Comparison of ENCODE assay signal across 13 cellular contexts in genomic region chr5:172898513-172899369, GRCh38.
DNase-seq lines count a peak whose midpoint lies in the region; ATAC-seq and TF ChIP-seq lines count a peak whose summit lies in the region.
"Had no signal": no experiment of that assay in that cellular context is flagged by ENCODE, and none has a peak within 500 bp of the region (broad histone marks: within the 10 kb centered on the region; RNA-seq: fewer than 3 reads in every experiment).

No MANE protein-coding gene starts in this region.

- no peak overlapping the region for H3K4me3 Mint-ChIP-seq in CD4-positive, CD25-positive, alpha-beta regulatory T cell
- no peak overlapping the region for H3K4me3 Mint-ChIP-seq in nephron progenitor cell
- H3K4me3 Mint-ChIP-seq: activated CD8-positive, alpha-beta memory T cell treated with anti-CD3 and anti-CD28 coated beads, Interleukin-2, amount 10 ng/mL, durations not matched to agents 7 days and 5 days had no signal

- TF ChIP-seq CTCF in adrenal gland (IDR thresholded peaks at IDR 0.05), result no peak
- no peak for TF ChIP-seq CTCF in left lung (IDR thresholded peaks at IDR 0.05)
- TF ChIP-seq CTCF in gastrocnemius medialis (IDR thresholded peaks at IDR 0.05 in 4 of 5, conservative IDR thresholded peaks at IDR 0.05 in 1 of 5), result no peak
- TF ChIP-seq CTCF in nephron progenitor cell (IDR thresholded peaks at IDR 0.05), result no peak

- in situ Hi-C loops in gastrocnemius medialis (cut with MboI; ENCODE audit: low sequenced_read_pairs in 4 of 4), result no loop called here

- WGBS in adrenal gland, 4 donors, result 93 to 98% (median 96%) methylated on average over 7 to 10 of the region's 10 CpGs

- peaks cover 0 to 10% (median 1%) of the 10 kb centered on the region in 4 donors for H3K4me1 Mint-ChIP-seq in CD4-positive, CD25-positive, alpha-beta regulatory T cell
- H3K4me1 Mint-ChIP-seq in nephron progenitor cell, result peaks cover 49% of the 10 kb centered on the region

- no peak for ATAC-seq in CD4-positive, CD25-positive, alpha-beta regulatory T cell (ENCODE audit: low read depth in 2 of 2)
- ATAC-seq in left lung (no peak), gastrocnemius medialis (no peak), HG03097 (IDR thresholded peaks at IDR 0.05; ENCODE audit: low FRiP score, unreplicated experiment) (no peak)
- ATAC-seq: activated CD8-positive, alpha-beta memory T cell treated with anti-CD3 and anti-CD28 coated beads, Interleukin-2, amount 10 ng/mL, durations not matched to agents 7 days and 5 days; naive thymus-derived CD8-positive, alpha-beta T cell had no signal

- H3K9me3 Mint-ChIP-seq in CD4-positive, CD25-positive, alpha-beta regulatory T cell, result no peaks in the 10 kb centered on the region
- H3K9me3 Mint-ChIP-seq in nephron progenitor cell, result no peaks in the 10 kb centered on the region
- H3K9me3 Mint-ChIP-seq: CD8-positive, alpha-beta memory T cell; naive thymus-derived CD8-positive, alpha-beta T cell had no signal

- H3K27me3 ChIP-seq in CD4-positive, CD25-positive, alpha-beta regulatory T cell (ENCODE audit: control insufficient read depth, insufficient read depth, low read length), result no peaks in the 10 kb centered on the region
- H3K27me3 ChIP-seq in adrenal gland (no peaks in the 10 kb centered on the region), left lung (no peaks in the 10 kb centered on the region), gastrocnemius medialis (no peaks in the 10 kb centered on the region)

- no peak for TF ChIP-seq POLR2A in adrenal gland (IDR thresholded peaks at IDR 0.05)
- TF ChIP-seq POLR2A in gastrocnemius medialis (IDR thresholded peaks at IDR 0.05), result no peak

- H3K27me3 Mint-ChIP-seq in CD4-positive, CD25-positive, alpha-beta regulatory T cell, result no peaks in the 10 kb centered on the region
- peaks cover 6% of the 10 kb centered on the region for H3K27me3 Mint-ChIP-seq in nephron progenitor cell (ENCODE audit: low read depth, poor library complexity)
- H3K27me3 Mint-ChIP-seq: activated CD8-positive, alpha-beta memory T cell treated with anti-CD3 and anti-CD28 coated beads, Interleukin-2, amount 10 ng/mL, durations not matched to agents 7 days and 5 days; brain; CD8-positive, alpha-beta memory T cell; naive thymus-derived CD8-positive, alpha-beta T cell had no signal

- no peak overlapping the region for H3K27ac ChIP-seq in CD4-positive, CD25-positive, alpha-beta regulatory T cell (ENCODE audit: insufficient read depth, low read length, poor library complexity, severe bottlenecking)
- H3K27ac ChIP-seq in adrenal gland (peak overlapping the region; percentile 58 to 87 (median 70)), left lung (peak overlapping the region; percentile 68 to 87), gastrocnemius medialis (peak overlapping the region; percentile 79 to 92 (median 84))

- intact Hi-C loops in adrenal gland (cut with DNase I), result no loop called here
- intact Hi-C loops in left lung (cut with DNase I), result no loop called here
- intact Hi-C loops in gastrocnemius medialis (cut with DNase I; ENCODE audit: low total_unique reads), result no loop called here

- DNase-seq in CD4-positive, CD25-positive, alpha-beta regulatory T cell, result no peak
- no peak for DNase-seq in adrenal gland
- peak in 1 of 2 donors; percentile 27 for DNase-seq in left lung
- DNase-seq in gastrocnemius medialis, result no peak
- no peak for DNase-seq in superior temporal gyrus (ENCODE audit: extremely low spot score)
- no peak for DNase-seq in stimulated activated CD4-positive, alpha-beta T cell treated with anti-CD3 and anti-CD28 coated beads, Interleukin-12 subunit alpha, Interleukin-12 subunit beta, amount 100 ng/mL, for 4 hours
- no peak for DNase-seq in nephron progenitor cell
- DNase-seq: activated CD8-positive, alpha-beta memory T cell treated with anti-CD3 and anti-CD28 coated beads, Interleukin-2, amount 10 ng/mL, durations not matched to agents 7 days and 5 days; CD8-positive, alpha-beta memory T cell; naive thymus-derived CD8-positive, alpha-beta T cell; NCI-H748 treated with DMSO at 0.1 percent for 48 hours had no signal

- H3K36me3 ChIP-seq in CD4-positive, CD25-positive, alpha-beta regulatory T cell (ENCODE audit: control insufficient read depth, insufficient read depth, low read length), result peaks cover 20% of the 10 kb centered on the region
- peaks cover 0 to 30% of the 10 kb centered on the region in 2 donors for H3K36me3 ChIP-seq in adrenal gland (replicated peaks in 1 of 2)
- peaks cover 0 to 56% of the 10 kb centered on the region in 2 donors for H3K36me3 ChIP-seq in left lung
- H3K36me3 ChIP-seq in gastrocnemius medialis, result no peaks in the 10 kb centered on the region

- no peaks in the 10 kb centered on the region for H3K9me3 ChIP-seq in CD4-positive, CD25-positive, alpha-beta regulatory T cell (ENCODE audit: control insufficient read depth in 2 of 2, low read length in 2 of 2)
- H3K9me3 ChIP-seq in adrenal gland (replicated peaks in 1 of 3) (no peaks in the 10 kb centered on the region), left lung (no peaks in the 10 kb centered on the region), gastrocnemius medialis (no peaks in the 10 kb centered on the region)

- peaks cover 34% of the 10 kb centered on the region for H3K36me3 Mint-ChIP-seq in CD4-positive, CD25-positive, alpha-beta regulatory T cell
- peaks cover 22% of the 10 kb centered on the region for H3K36me3 Mint-ChIP-seq in nephron progenitor cell (ENCODE audit: low read depth)
- H3K36me3 Mint-ChIP-seq: activated CD8-positive, alpha-beta memory T cell treated with anti-CD3 and anti-CD28 coated beads, Interleukin-2, amount 10 ng/mL, durations not matched to agents 7 days and 5 days had no signal

- peak overlapping the region in 2 of 3 donors; percentile 30 to 60 for H3K27ac Mint-ChIP-seq in CD4-positive, CD25-positive, alpha-beta regulatory T cell
- H3K27ac Mint-ChIP-seq in nephron progenitor cell, result no peak overlapping the region
- H3K27ac Mint-ChIP-seq: activated CD8-positive, alpha-beta memory T cell treated with anti-CD3 and anti-CD28 coated beads, Interleukin-2, amount 10 ng/mL, durations not matched to agents 7 days and 5 days had no signal

- H3K4me3 ChIP-seq in CD4-positive, CD25-positive, alpha-beta regulatory T cell (ENCODE audit: low read depth, low read length), result no peak overlapping the region
- H3K4me3 ChIP-seq in adrenal gland (no peak overlapping the region), left lung (no peak overlapping the region), gastrocnemius medialis (no peak overlapping the region)

- no peaks in the 10 kb centered on the region for H3K4me1 ChIP-seq in CD4-positive, CD25-positive, alpha-beta regulatory T cell (ENCODE audit: control insufficient read depth, insufficient read depth, low read length, poor library complexity, severe bottlenecking)
- peaks cover 40 to 55% of the 10 kb centered on the region in 2 donors for H3K4me1 ChIP-seq in adrenal gland (replicated peaks in 1 of 2)
- H3K4me1 ChIP-seq in left lung, result peaks cover 33 to 53% of the 10 kb centered on the region in 2 donors
- peaks cover 57 to 71% of the 10 kb centered on the region in 2 donors for H3K4me1 ChIP-seq in gastrocnemius medialis
